Comparison of ENCODE assay signal across 9 cellular contexts in the genomic region with DNA sequence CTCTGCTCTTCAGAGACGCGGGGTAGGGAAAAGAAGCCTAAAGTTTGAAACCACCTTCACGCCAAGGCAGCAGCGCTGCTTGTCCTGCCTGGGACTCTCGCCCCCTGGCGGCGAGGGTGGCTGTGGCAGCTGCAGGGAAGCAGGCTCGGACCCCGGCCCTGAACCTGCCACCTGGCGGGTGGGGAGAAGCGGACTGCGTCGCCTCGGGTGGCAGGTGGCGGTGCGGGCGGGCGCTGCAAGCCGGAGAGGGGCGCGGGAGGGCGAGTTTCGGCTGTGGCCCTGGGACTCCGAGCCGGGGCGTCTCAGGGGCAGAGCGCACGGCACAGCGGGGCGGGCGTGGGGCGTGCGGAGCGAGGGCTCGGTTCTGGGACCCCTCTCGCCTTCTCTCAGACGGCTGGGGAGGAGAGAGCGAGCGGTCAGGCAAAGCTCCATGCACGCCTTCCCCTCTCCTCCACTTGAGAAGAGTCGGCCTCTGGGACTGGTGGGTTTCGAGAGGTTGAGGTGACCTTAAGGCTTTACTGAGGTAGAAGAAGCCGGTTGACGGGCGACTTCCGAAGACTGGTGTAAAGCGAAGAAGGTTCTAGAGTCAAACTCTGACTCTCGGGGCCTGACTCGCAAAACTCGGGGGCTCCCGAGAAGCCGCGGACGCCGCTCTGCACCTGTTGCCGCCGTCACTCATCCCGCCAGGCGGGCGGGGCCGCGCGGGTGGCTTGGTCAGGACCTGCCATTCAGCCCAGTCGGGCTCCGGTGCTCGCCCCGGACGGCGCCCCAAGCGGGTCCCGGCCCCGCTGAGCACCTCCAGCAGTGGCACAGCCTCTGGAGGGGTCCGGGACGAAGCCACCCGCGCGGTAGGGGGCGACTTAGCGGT. TPM values are rescaled to one million over a fixed set of nuclear protein-coding genes. Genes with fewer than 3 reads are reported as not detected.
DNase-seq lines count a peak whose midpoint lies in the region; TF ChIP-seq lines count a peak whose summit lies in the region.
"Had no signal": no experiment of that assay in that cellular context is flagged by ENCODE, and none has a peak within 500 bp of the region (broad histone marks: within the 10 kb centered on the region; RNA-seq: fewer than 3 reads in every experiment).

No MANE protein-coding gene starts in this region.

- POLR2A ChIA-PET in HEK293 (lab: Yijun Ruan, JAX) = no interaction called here

- peak; percentile 82 for DNase-seq in ELF-1 (ENCODE audit: low read depth, low spot score)
- peak; percentile 89 for DNase-seq in mesenteric fat pad (ENCODE audit: low spot score)
- peak; percentile 56 for DNase-seq in stimulated activated naive CD4-positive, alpha-beta T cell treated with Interleukin-2 at 50 U/mL for 16 hours (lab: John Stamatoyannopoulos, UW)
- DNase-seq in DMS53 treated with DMSO at 0.1 percent for 48 hours (lab: John Stamatoyannopoulos, UW; ENCODE audit: unreplicated experiment) = no peak
- no peak for DNase-seq in cerebellar nuclear complex (lab: John Stamatoyannopoulos, UW)

- H3K27ac ChIP-seq in HEK293 (ENCODE audit: extremely low read depth, low read depth, low read length) = no peak overlapping the region

- H3K4me1 Mint-ChIP-seq in dendritic cell treated with granulocyte-macrophage colony-stimulating factor and Interleukin-4, amounts not matched to agents 40 ng/mL and 50 ng/mL, for 4 days (ENCODE audit: low read depth) = peaks cover 15% of the 10 kb centered on the region

- H3K36me3 Mint-ChIP-seq in dendritic cell treated with granulocyte-macrophage colony-stimulating factor and Interleukin-4, amounts not matched to agents 40 ng/mL and 50 ng/mL, for 4 days (ENCODE audit: low read depth) = no peaks in the 10 kb centered on the region

- no peaks in the 10 kb centered on the region for H3K4me1 ChIP-seq in HEK293 (ENCODE audit: control insufficient read depth, insufficient read depth, low read length)

- intact Hi-C loops in dendritic cell treated with granulocyte-macrophage colony-stimulating factor and Interleukin-4, amounts not matched to agents 40 ng/mL and 50 ng/mL, for 4 days (cut with micrococcal nuclease) = no loop called here

- H3K27ac Mint-ChIP-seq in dendritic cell treated with granulocyte-macrophage colony-stimulating factor and Interleukin-4, amounts not matched to agents 40 ng/mL and 50 ng/mL, for 4 days = no peak overlapping the region

- no peaks in the 10 kb centered on the region for H3K9me3 ChIP-seq in HEK293 (ENCODE audit: control insufficient read depth, insufficient read depth, low read depth, low read length)

- H3K27me3 Mint-ChIP-seq in dendritic cell treated with granulocyte-macrophage colony-stimulating factor and Interleukin-4, amounts not matched to agents 40 ng/mL and 50 ng/mL, for 4 days = peaks cover 30% of the 10 kb centered on the region

- no peaks in the 10 kb centered on the region for H3K36me3 ChIP-seq in HEK293 (ENCODE audit: control insufficient read depth in 2 of 2, insufficient read depth in 1 of 2, low read length in 2 of 2)

- H3K4me3 ChIP-seq in HEK293 (ENCODE audit: low read depth, low read length) (peak overlapping the region; percentile 19), WI38 (ENCODE audit: low read depth, low read length) (no peak overlapping the region)
- H3K4me3 ChIP-seq: K562 had no signal

- CTCF ChIA-PET in HEK293 (lab: Yijun Ruan, JAX) = no interaction called here

- peak overlapping the region; percentile 73 for H3K4me3 Mint-ChIP-seq in dendritic cell treated with granulocyte-macrophage colony-stimulating factor and Interleukin-4, amounts not matched to agents 40 ng/mL and 50 ng/mL, for 4 days

- TF ChIP-seq CTCF in HEK293 (tag by site-specific recombination; IDR thresholded peaks at IDR 0.05) = no peak
- TF ChIP-seq CTCF in WI38 (IDR thresholded peaks at IDR 0.05; ENCODE audit: low read depth, low read length) = peak; percentile 25; the same call in 1 of the 2 replicates

- H3K9me3 Mint-ChIP-seq in dendritic cell treated with granulocyte-macrophage colony-stimulating factor and Interleukin-4, amounts not matched to agents 40 ng/mL and 50 ng/mL, for 4 days = no peaks in the 10 kb centered on the region

TF ChIP-seq in HEK293, 187 proteins besides CTCF, POLR2A, EP300 and RAD21 (continues in another document):
- TF ChIP-seq ZNF211 (tag by site-specific recombination; IDR thresholded peaks at IDR 0.05; ENCODE audit: low read depth) = no peak
- TF ChIP-seq, protein P1, sequence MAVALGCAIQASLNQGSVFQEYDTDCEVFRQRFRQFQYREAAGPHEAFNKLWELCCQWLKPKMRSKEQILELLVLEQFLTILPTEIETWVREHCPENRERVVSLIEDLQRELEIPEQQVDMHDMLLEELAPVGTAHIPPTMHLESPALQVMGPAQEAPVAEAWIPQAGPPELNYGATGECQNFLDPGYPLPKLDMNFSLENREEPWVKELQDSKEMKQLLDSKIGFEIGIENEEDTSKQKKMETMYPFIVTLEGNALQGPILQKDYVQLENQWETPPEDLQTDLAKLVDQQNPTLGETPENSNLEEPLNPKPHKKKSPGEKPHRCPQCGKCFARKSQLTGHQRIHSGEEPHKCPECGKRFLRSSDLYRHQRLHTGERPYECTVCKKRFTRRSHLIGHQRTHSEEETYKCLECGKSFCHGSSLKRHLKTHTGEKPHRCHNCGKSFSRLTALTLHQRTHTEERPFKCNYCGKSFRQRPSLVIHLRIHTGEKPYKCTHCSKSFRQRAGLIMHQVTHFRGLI (tag by site-specific recombination; IDR thresholded peaks at IDR 0.05) = no peak
- no peak for TF ChIP-seq ZNF560 (tag by site-specific recombination; IDR thresholded peaks at IDR 0.05; ENCODE audit: borderline replicate concordance)
- no peak for TF ChIP-seq ZNF112 (tag by site-specific recombination; IDR thresholded peaks at IDR 0.05)
- TF ChIP-seq ZNF521 (tag by site-specific recombination; IDR thresholded peaks at IDR 0.05) = no peak
- no peak for TF ChIP-seq ZNF639 (tag by site-specific recombination; IDR thresholded peaks at IDR 0.05)
- no peak for TF ChIP-seq ZNF2 (tag by site-specific recombination; IDR thresholded peaks at IDR 0.05)
- TF ChIP-seq, protein P2, sequence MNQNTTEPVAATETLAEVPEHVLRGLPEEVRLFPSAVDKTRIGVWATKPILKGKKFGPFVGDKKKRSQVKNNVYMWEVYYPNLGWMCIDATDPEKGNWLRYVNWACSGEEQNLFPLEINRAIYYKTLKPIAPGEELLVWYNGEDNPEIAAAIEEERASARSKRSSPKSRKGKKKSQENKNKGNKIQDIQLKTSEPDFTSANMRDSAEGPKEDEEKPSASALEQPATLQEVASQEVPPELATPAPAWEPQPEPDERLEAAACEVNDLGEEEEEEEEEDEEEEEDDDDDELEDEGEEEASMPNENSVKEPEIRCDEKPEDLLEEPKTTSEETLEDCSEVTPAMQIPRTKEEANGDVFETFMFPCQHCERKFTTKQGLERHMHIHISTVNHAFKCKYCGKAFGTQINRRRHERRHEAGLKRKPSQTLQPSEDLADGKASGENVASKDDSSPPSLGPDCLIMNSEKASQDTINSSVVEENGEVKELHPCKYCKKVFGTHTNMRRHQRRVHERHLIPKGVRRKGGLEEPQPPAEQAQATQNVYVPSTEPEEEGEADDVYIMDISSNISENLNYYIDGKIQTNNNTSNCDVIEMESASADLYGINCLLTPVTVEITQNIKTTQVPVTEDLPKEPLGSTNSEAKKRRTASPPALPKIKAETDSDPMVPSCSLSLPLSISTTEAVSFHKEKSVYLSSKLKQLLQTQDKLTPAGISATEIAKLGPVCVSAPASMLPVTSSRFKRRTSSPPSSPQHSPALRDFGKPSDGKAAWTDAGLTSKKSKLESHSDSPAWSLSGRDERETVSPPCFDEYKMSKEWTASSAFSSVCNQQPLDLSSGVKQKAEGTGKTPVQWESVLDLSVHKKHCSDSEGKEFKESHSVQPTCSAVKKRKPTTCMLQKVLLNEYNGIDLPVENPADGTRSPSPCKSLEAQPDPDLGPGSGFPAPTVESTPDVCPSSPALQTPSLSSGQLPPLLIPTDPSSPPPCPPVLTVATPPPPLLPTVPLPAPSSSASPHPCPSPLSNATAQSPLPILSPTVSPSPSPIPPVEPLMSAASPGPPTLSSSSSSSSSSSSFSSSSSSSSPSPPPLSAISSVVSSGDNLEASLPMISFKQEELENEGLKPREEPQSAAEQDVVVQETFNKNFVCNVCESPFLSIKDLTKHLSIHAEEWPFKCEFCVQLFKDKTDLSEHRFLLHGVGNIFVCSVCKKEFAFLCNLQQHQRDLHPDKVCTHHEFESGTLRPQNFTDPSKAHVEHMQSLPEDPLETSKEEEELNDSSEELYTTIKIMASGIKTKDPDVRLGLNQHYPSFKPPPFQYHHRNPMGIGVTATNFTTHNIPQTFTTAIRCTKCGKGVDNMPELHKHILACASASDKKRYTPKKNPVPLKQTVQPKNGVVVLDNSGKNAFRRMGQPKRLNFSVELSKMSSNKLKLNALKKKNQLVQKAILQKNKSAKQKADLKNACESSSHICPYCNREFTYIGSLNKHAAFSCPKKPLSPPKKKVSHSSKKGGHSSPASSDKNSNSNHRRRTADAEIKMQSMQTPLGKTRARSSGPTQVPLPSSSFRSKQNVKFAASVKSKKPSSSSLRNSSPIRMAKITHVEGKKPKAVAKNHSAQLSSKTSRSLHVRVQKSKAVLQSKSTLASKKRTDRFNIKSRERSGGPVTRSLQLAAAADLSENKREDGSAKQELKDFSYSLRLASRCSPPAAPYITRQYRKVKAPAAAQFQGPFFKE (tag by site-specific recombination; IDR thresholded peaks at IDR 0.05; ENCODE audit: borderline replicate concordance) = no peak
- no peak for TF ChIP-seq HOXC10 (CRISPR knock-in tag; IDR thresholded peaks at IDR 0.05)

RNA-seq across cellular contexts. Expression of gene BOLL, which starts 1.1 kb away (rescaled TPM):
- total RNA-seq in mesenteric fat pad = not detected

RNA-seq across cellular contexts. Expression of gene PLCL1, which starts 18.1 kb away (rescaled TPM):
- total RNA-seq in mesenteric fat pad = 3.6 TPM

Comparison
In these comparisons a context has a peak if more than half of its experiments do, and no peak if none do; other contexts are left out.
1. DNase-seq: peak in ELF-1 (single experiment), mesenteric fat pad (single experiment) and stimulated activated naive CD4-positive, alpha-beta T cell treated with Interleukin-2 at 50 U/mL for 16 hours (single experiment); none in DMS53 treated with DMSO at 0.1 percent for 48 hours (single experiment) and cerebellar nuclear complex (0 of 2).